Comparison of ENCODE assay signal across 9 cellular contexts in genomic region chr18:7288544-7288943, GRCh38. TPM values are rescaled to one million over a fixed set of nuclear protein-coding genes. Genes with fewer than 3 reads are reported as not detected.
"Had no signal": no experiment of that assay in that cellular context is flagged by ENCODE, and none has a peak within 500 bp of the region (broad histone marks: within the 10 kb centered on the region; RNA-seq: fewer than 3 reads in every experiment).

No MANE protein-coding gene starts in this region.

- H3K27ac Mint-ChIP-seq: GM23338 had no signal

- FAIRE-seq: H1, H54, HTR-8/SVneo, K562 had no signal

- H3K4me2 ChIP-seq: GM23338 had no signal

- H3K4me3 ChIP-seq: GM23338, K562 had no signal

- H2AFZ ChIP-seq: GM23338 had no signal

- H3K4me3 Mint-ChIP-seq: GM23338, H9 had no signal

- DNase-seq: H9, HCEC 1CT, IMR-90 had no signal

RNA-seq across cellular contexts. Expression of gene LRRC30, which starts 57.7 kb away (rescaled TPM):
- total RNA-seq: GM23338, H1, H9, HT-29, IMR-90, K562 had no signal
- polyA plus RNA-seq: GM23338, H1, IMR-90, K562 had no signal
